ENCODE assay signal across 22 cellular contexts in the genomic region with DNA sequence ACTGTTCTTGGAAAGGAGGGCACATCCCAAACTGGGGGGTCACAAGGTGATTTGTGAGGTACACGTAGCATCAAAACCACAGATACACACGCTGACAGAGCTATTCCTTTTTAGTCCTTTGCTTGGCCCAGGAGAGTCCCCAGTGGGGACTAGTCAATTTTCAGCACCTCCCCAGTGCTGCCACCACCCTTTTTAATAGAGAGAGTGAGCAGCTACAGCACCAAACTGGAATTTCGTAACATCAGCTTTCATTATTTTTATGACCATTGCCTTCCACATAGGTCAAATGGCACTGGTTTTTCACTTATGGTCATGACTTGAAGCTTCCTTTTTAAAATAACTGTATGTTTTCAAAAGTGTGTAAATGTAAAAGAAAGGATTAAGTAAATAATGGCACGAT.
DNase-seq lines count a peak whose midpoint lies in the region; ATAC-seq and TF ChIP-seq lines count a peak whose summit lies in the region.
"Had no signal": no experiment of that assay in that cellular context is flagged by ENCODE, and none has a peak within 500 bp of the region (broad histone marks: within the 10 kb centered on the region; RNA-seq: fewer than 3 reads in every experiment).

No MANE protein-coding gene starts in this region.

- no peak overlapping the region for H3K4me3 ChIP-seq in tibial nerve
- H3K4me3 ChIP-seq: prostate gland, spleen had no signal

- H3K36me3 ChIP-seq in tibial nerve, result no peaks in the 10 kb centered on the region
- H3K36me3 ChIP-seq: BE2C, prostate gland, spleen had no signal

- 50% methylated on average over 4 of the region's 4 CpGs for WGBS in tibial nerve, 2 donors

- no peaks in the 10 kb centered on the region for H3K27me3 ChIP-seq in tibial nerve
- H3K27me3 ChIP-seq: BE2C had no signal

- TF ChIP-seq POLR2A in tibial nerve (IDR thresholded peaks at IDR 0.05), result no peak

- H3K4me1 ChIP-seq in tibial nerve, result peaks cover 0 to 72% (median 11%) of the 10 kb centered on the region in 4 donors

- no peaks in the 10 kb centered on the region for H3K9me3 ChIP-seq in tibial nerve
- H3K9me3 ChIP-seq: BE2C, prostate gland, spleen had no signal

- TF ChIP-seq CTCF in tibial nerve (IDR thresholded peaks at IDR 0.05), result no peak

- in situ Hi-C loops in KBM-7 (cut with MboI; ENCODE audit: low pct_unique_long_range_greater_than_20kb, low sequenced_read_pairs), result no loop called here

- no peak for ATAC-seq in HG03565 (IDR thresholded peaks at IDR 0.05; ENCODE audit: unreplicated experiment)

- peak; percentile 10 for DNase-seq in DMS153 (lab: John Stamatoyannopoulos, UW)
- no peak for DNase-seq in DMS153 treated with DMSO at 0.1 percent for 48 hours (lab: John Stamatoyannopoulos, UW; ENCODE audit: unreplicated experiment)
- peak; percentile 66 for DNase-seq in RPMI7951 (ENCODE audit: low read depth)
- DNase-seq in iPS-NIHi7 (ENCODE audit: extremely low spot score), result peak; percentile 7
- no peak for DNase-seq in tibial nerve (ENCODE audit: low spot score in 2 of 2)
- no peak for DNase-seq in KBM-7
- no peak for DNase-seq in activated naive CD4-positive, alpha-beta T cell treated with Interleukin-2 at 50 U/mL for 16 hours
- DNase-seq: activated CD4-positive, alpha-beta T cell treated with anti-CD3 and anti-CD28 coated beads, Interleukin-2, amount 10 ng/mL, durations not matched to agents 24 days and 14 days; activated CD8-positive, alpha-beta memory T cell treated with anti-CD3 and anti-CD28 coated beads, Interleukin-2, amount 50 U/mL, for 48 hours; activated gamma-delta T cell; amygdala; BE2C; effector memory CD4-positive, alpha-beta T cell; GOT3; NCI-H1092; NCI-H510A treated with DMSO at 0.1 percent for 48 hours; spleen; stimulated activated CD8-positive, alpha-beta memory T cell treated with anti-CD3 and anti-CD28 coated beads, Interleukin-4, amount 100 ng/mL, for 48 hours; substantia nigra had no signal

- peak in 1 of 2 donors; percentile 32 for TF ChIP-seq EP300 in tibial nerve (IDR thresholded peaks at IDR 0.05)

- peak overlapping the region; percentile 18 to 88 (median 51) for H3K27ac ChIP-seq in tibial nerve
- H3K27ac ChIP-seq: 22Rv1, spleen had no signal

Comparison
In these comparisons a context has a peak if more than half of its experiments do, and no peak if none do; other contexts are left out.
1. DNase-seq: peak in DMS153 (single experiment), RPMI7951 (single experiment) and iPS-NIHi7 (single experiment); none in DMS153 treated with DMSO at 0.1 percent for 48 hours (single experiment), tibial nerve (0 of 2), KBM-7 (single experiment) and activated naive CD4-positive, alpha-beta T cell treated with Interleukin-2 at 50 U/mL for 16 hours (single experiment).